Comparison of ENCODE assay signal across 1 cellular context in genomic region chr1:1063945-1064831, GRCh38.
TF ChIP-seq lines count a peak whose summit lies in the region.

No MANE protein-coding gene starts in this region.

TF ChIP-seq in HepG2, 621 proteins besides CTCF, POLR2A, EP300 and RAD21 (continued from another document and continues in another):
- TF ChIP-seq AHDC1 (CRISPR knock-in tag; IDR thresholded peaks at IDR 0.05; ENCODE audit: borderline replicate concordance) (no peak), MXD4 (CRISPR knock-in tag; IDR thresholded peaks at IDR 0.05) (peak; percentile 20; the same call in 1 of the 2 replicates), ERF (CRISPR knock-in tag; IDR thresholded peaks at IDR 0.05) (peak; percentile 83), PCBP2 (optimal IDR thresholded peaks at IDR 0.05; ENCODE audit: low read depth, low read length, poor library complexity, severe bottlenecking) (no peak), ZNF234 (CRISPR knock-in tag; conservative IDR thresholded peaks at IDR 0.05) (no peak), ZNF598 (CRISPR knock-in tag; IDR thresholded peaks at IDR 0.05; ENCODE audit: borderline replicate concordance) (peak; percentile 93; the same call in 1 of the 2 replicates), TEAD2 (CRISPR knock-in tag; IDR thresholded peaks at IDR 0.05) (no peak), NPAS2 (CRISPR knock-in tag; IDR thresholded peaks at IDR 0.05; ENCODE audit: borderline replicate concordance) (no peak), ZMAT3 (CRISPR knock-in tag; conservative IDR thresholded peaks at IDR 0.05) (no peak; the same call in 1 of the 2 replicates), AKAP8 (CRISPR knock-in tag; IDR thresholded peaks at IDR 0.05) (peak; percentile 94), HIVEP1 (CRISPR knock-in tag; IDR thresholded peaks at IDR 0.05) (peak; percentile 99), ZNF274 (CRISPR knock-in tag; IDR thresholded peaks at IDR 0.05) (peak; percentile 89; the same call in 1 of the 2 replicates), ZNF605 (CRISPR knock-in tag; IDR thresholded peaks at IDR 0.05) (peak; percentile 76), ZNF281 (CRISPR knock-in tag; IDR thresholded peaks at IDR 0.05; ENCODE audit: borderline replicate concordance) (peak; percentile 42; the same call in 1 of the 2 replicates), STAG1 (CRISPR knock-in tag; IDR thresholded peaks at IDR 0.05) (peak; percentile 85), SMAD3 (CRISPR knock-in tag; IDR thresholded peaks at IDR 0.05) (no peak), NCOA2 (CRISPR knock-in tag; IDR thresholded peaks at IDR 0.05) (no peak), PAWR (CRISPR knock-in tag; IDR thresholded peaks at IDR 0.05; ENCODE audit: borderline replicate concordance) (no peak), ZNF556 (CRISPR knock-in tag; IDR thresholded peaks at IDR 0.05; ENCODE audit: borderline replicate concordance) (peak; percentile 86; the same call in 1 of the 2 replicates), ISL2 (CRISPR knock-in tag; IDR thresholded peaks at IDR 0.05) (no peak), THAP7 (CRISPR knock-in tag; IDR thresholded peaks at IDR 0.05) (0 out of 2 replicates have a peak, but pooled peaks have one; percentile 70), KDM4B (CRISPR knock-in tag; IDR thresholded peaks at IDR 0.05) (no peak), HOXA5 (CRISPR knock-in tag; IDR thresholded peaks at IDR 0.05) (0 out of 2 replicates have a peak, but pooled peaks have one; percentile 59), RNF219 (CRISPR knock-in tag; IDR thresholded peaks at IDR 0.05) (no peak), ATF4 (CRISPR knock-in tag; IDR thresholded peaks at IDR 0.05) (peak in 1 of 2 experiments; percentile 96; a peak in 2 of 4 replicates), ZNF703 (CRISPR knock-in tag; IDR thresholded peaks at IDR 0.05; ENCODE audit: borderline replicate concordance) (no peak), HMGXB4 (CRISPR knock-in tag; IDR thresholded peaks at IDR 0.05; ENCODE audit: borderline replicate concordance in 1 of 2, low read depth in 1 of 2) (peak; percentile 82 to 92), KMT2A (CRISPR knock-in tag; IDR thresholded peaks at IDR 0.05) (no peak), ELF1 (CRISPR knock-in tag; IDR thresholded peaks at IDR 0.05) (peak; percentile 78), ZNF891 (CRISPR knock-in tag; IDR thresholded peaks at IDR 0.05) (no peak), DMTF1 (CRISPR knock-in tag; IDR thresholded peaks at IDR 0.05) (no peak), ARID3A (IDR thresholded peaks at IDR 0.05; ENCODE audit: low read depth, low read length) (no peak)
